Comparison of ENCODE assay signal across 8 cellular contexts in genomic region chr17:82536220-82537201, GRCh38. TPM values are rescaled to one million over a fixed set of nuclear protein-coding genes. Genes with fewer than 3 reads are reported as not detected.
DNase-seq lines count a peak whose midpoint lies in the region; ATAC-seq and TF ChIP-seq lines count a peak whose summit lies in the region.

No MANE protein-coding gene starts in this region.

- H3K4me1 ChIP-seq in esophagus (ENCODE audit: control insufficient read depth in 2 of 2, insufficient read depth in 2 of 2, low read length in 1 of 2) = peaks cover 12 to 19% of the 10 kb centered on the region in 2 donors

- 17 to 26% methylated on average over 9 of the region's 9 CpGs for WGBS in esophagus, 2 donors

- no peak for TF ChIP-seq CTCF in CD4-positive, alpha-beta T cell (IDR thresholded peaks at IDR 0.05)

- CTCF ChIA-PET in CD4-positive, alpha-beta T cell (lab: Charles Lee) = interaction anchor here (0.9 to 2.1 kb wide), 4 partner anchors 9 to 577 kb away, joined by 3 to 6 read pairs (median 3); no protein-coding TSS in a partner anchor

- H3K4me3 Mint-ChIP-seq in CD4-positive, alpha-beta T cell = peak overlapping the region; percentile 27

- H3K9me3 ChIP-seq in CD4-positive, alpha-beta T cell (ENCODE audit: control insufficient read depth, low read length) = no peaks in the 10 kb centered on the region
- no peaks in the 10 kb centered on the region for H3K9me3 ChIP-seq in esophagus (ENCODE audit: control insufficient read depth in 2 of 2, insufficient read depth in 1 of 2, low read depth in 1 of 2, low read length in 1 of 2)

- POLR2A ChIA-PET in CD4-positive, alpha-beta T cell (lab: Charles Lee) = interaction anchor here (0.9 to 1.3 kb wide), 2 partner anchors 15 to 22 kb away, joined by 3 read pairs; no protein-coding TSS in a partner anchor

- ATAC-seq in CD4-positive, alpha-beta T cell (ENCODE audit: poor library complexity) = no peak
- no peak for ATAC-seq in HG03135 (IDR thresholded peaks at IDR 0.05; ENCODE audit: unreplicated experiment)

- no peaks in the 10 kb centered on the region for H3K27me3 ChIP-seq in CD4-positive, alpha-beta T cell (ENCODE audit: control insufficient read depth, insufficient read depth, low read length)
- H3K27me3 ChIP-seq in esophagus (ENCODE audit: control insufficient read depth in 1 of 2, insufficient read depth in 2 of 2, low read length in 2 of 2) = no peaks in the 10 kb centered on the region

- H3K27ac ChIP-seq in CD4-positive, alpha-beta T cell (ENCODE audit: low read depth, low read length) = no peak overlapping the region
- peak overlapping the region; percentile 95 to 99 for H3K27ac ChIP-seq in esophagus (ENCODE audit: low read depth in 2 of 2, low read length in 1 of 2)

- peak overlapping the region in 1 of 2 donors; percentile 5 for H3K4me3 ChIP-seq in esophagus (ENCODE audit: low read depth in 1 of 2, low read length in 2 of 2)

- H3K4me1 Mint-ChIP-seq in CD4-positive, alpha-beta T cell (ENCODE audit: low read depth) = peaks cover 57% of the 10 kb centered on the region

- DNase-seq in CD4-positive, alpha-beta T cell = no peak
- DNase-seq in RPMI7951 (ENCODE audit: low read depth) (peak; percentile 63), non-pigmented ciliary epithelial cell (ENCODE audit: low read depth) (peak; percentile 60), ecto neural progenitor cell (ENCODE audit: low spot score) (no peak), HT-29 (ENCODE audit: low spot score) (no peak)
- no peak for DNase-seq in central memory CD4-positive, alpha-beta T cell

- H3K9me3 Mint-ChIP-seq in CD4-positive, alpha-beta T cell = no peaks in the 10 kb centered on the region

- H3K36me3 Mint-ChIP-seq in CD4-positive, alpha-beta T cell (ENCODE audit: low read depth) = peaks cover 5% of the 10 kb centered on the region

- H3K27ac Mint-ChIP-seq in CD4-positive, alpha-beta T cell = peak overlapping the region; percentile 73

- no peaks in the 10 kb centered on the region for H3K27me3 Mint-ChIP-seq in CD4-positive, alpha-beta T cell

- no peaks in the 10 kb centered on the region for H3K36me3 ChIP-seq in esophagus (ENCODE audit: control insufficient read depth in 2 of 2, insufficient read depth in 2 of 2, low read length in 1 of 2)

- intact Hi-C loops in CD4-positive, alpha-beta T cell (cut with DNase I, micrococcal nuclease) = no loop called here

RNA-seq across cellular contexts. Expression of gene FOXK2, which starts 17.0 kb away (rescaled TPM):
- 10 to 100 TPM; 32.5 to 33.7 TPM for total RNA-seq in CD4-positive, alpha-beta T cell
- total RNA-seq in RPMI7951 (2014; rRNA removed; shearing (Covaris generic)) = 17.1 and 17.8 TPM in 2 replicates
- 10 to 100 TPM; 15.9 to 20.5 TPM for polyA plus RNA-seq in esophagus
- total RNA-seq in HT-29 (2014; rRNA removed; shearing (Covaris generic)) = 52.8 and 58.1 TPM in 2 replicates

Comparison
In these comparisons a context has a peak if more than half of its experiments do, and no peak if none do; other contexts are left out.
1. DNase-seq: peak in RPMI7951 (single experiment) and non-pigmented ciliary epithelial cell (single experiment); none in CD4-positive, alpha-beta T cell (0 of 10), ecto neural progenitor cell (single experiment), central memory CD4-positive, alpha-beta T cell (single experiment) and HT-29 (single experiment).